In genomic region chr3:30349507-30349906, GRCh38 we compare ENCODE assay signal across 23 cellular contexts.
DNase-seq lines count a peak whose midpoint lies in the region; ATAC-seq and TF ChIP-seq lines count a peak whose summit lies in the region.
"Had no signal": no experiment of that assay in that cellular context is flagged by ENCODE, and none has a peak within 500 bp of the region (broad histone marks: within the 10 kb centered on the region; RNA-seq: fewer than 3 reads in every experiment).

No MANE protein-coding gene starts in this region.

- H3K9ac ChIP-seq in skeletal muscle tissue (ENCODE audit: low read depth in 1 of 3, low read length in 3 of 3) = no peak overlapping the region

- peak overlapping the region in 9 of 12 donors; percentile 0 to 79 (median 32) for H3K27ac ChIP-seq in heart left ventricle
- H3K27ac ChIP-seq in skeletal muscle tissue (ENCODE audit: low read depth, low read length) = peak overlapping the region; percentile 3
- H3K27ac ChIP-seq: dorsolateral prefrontal cortex, esophagus squamous epithelium, SJSA1 had no signal

- no peak for TF ChIP-seq POLR2A in heart left ventricle (IDR thresholded peaks at IDR 0.05)

- no peak for TF ChIP-seq CTCF in heart left ventricle (IDR thresholded peaks at IDR 0.05)
- no peak for TF ChIP-seq CTCF in WTC11 (IDR thresholded peaks at IDR 0.05)

- H3K27me3 Mint-ChIP-seq in WTC11 (ENCODE audit: low read depth) = no peaks in the 10 kb centered on the region

- H3K27me3 ChIP-seq in heart left ventricle (no peaks in the 10 kb centered on the region), skeletal muscle tissue (ENCODE audit: control insufficient read depth in 3 of 3, insufficient read depth in 3 of 3, low read length in 3 of 3) (no peaks in the 10 kb centered on the region)
- H3K27me3 ChIP-seq: dorsolateral prefrontal cortex, esophagus squamous epithelium, SJSA1 had no signal

- intact Hi-C loops in heart left ventricle (cut with DNase I) = loop anchor here in 3 of 10 donors (10.0 kb wide), 3 partner anchors 255 to 345 kb away; partner anchors contain the start of gene TGFBR2 (in 1 of the 3)
- intact Hi-C loops in cardiac septum (cut with DNase I) = loop anchor here (5.0 kb wide), 2 partner anchors 62 to 258 kb away; partner anchors contain the start of gene TGFBR2

- POLR2A ChIA-PET in WTC11 (lab: Charles Lee) = no interaction called here

- peak in 2 of 4 donors; percentile 35 to 53 for ATAC-seq in heart left ventricle
- peak; percentile 87 for ATAC-seq in WTC11
- ATAC-seq: activated naive CD4-positive, alpha-beta T cell treated with anti-CD3 and anti-CD28 coated beads, Interleukin-2, amount 50 U/mL, for 72 hours; HCT116 had no signal

- H3K27ac Mint-ChIP-seq in WTC11 = no peak overlapping the region
- H3K27ac Mint-ChIP-seq: activated naive CD4-positive, alpha-beta T cell treated with anti-CD3 and anti-CD28 coated beads, Interleukin-2, amount 50 U/mL, for 72 hours had no signal

- DNase-seq in heart left ventricle (peak in 1 of 5 donors; percentile 24), cardiac septum (ENCODE audit: low spot score) (no peak), WTC11 (ENCODE audit: low spot score) (no peak), iPS-NIHi11 (ENCODE audit: low spot score) (peak; percentile 34), COLO668 (lab: John Stamatoyannopoulos, UW; ENCODE audit: unreplicated experiment) (no peak), LoVo (ENCODE audit: low spot score) (no peak), hypothalamus (lab: John Stamatoyannopoulos, UW) (no peak)
- DNase-seq: activated CD4-positive, alpha-beta T cell treated with anti-CD3 and anti-CD28 coated beads for 48 hours; activated T-cell treated with anti-CD3 and anti-CD28 coated beads for 4 hours; COR-L47; dorsolateral prefrontal cortex; esophagus squamous epithelium; kidney; midbrain; NCI-H1436 treated with DMSO at 0.1 percent for 48 hours; NCI-H345; occipital lobe; T1000 had no signal

- H3K9me3 Mint-ChIP-seq in WTC11 = no peaks in the 10 kb centered on the region
- H3K9me3 Mint-ChIP-seq: activated naive CD4-positive, alpha-beta T cell treated with anti-CD3 and anti-CD28 coated beads, Interleukin-2, amount 50 U/mL, for 72 hours had no signal

- no peaks in the 10 kb centered on the region for H3K9me3 ChIP-seq in heart left ventricle
- H3K9me3 ChIP-seq in skeletal muscle tissue (ENCODE audit: control insufficient read depth in 3 of 3, low read length in 3 of 3) = no peaks in the 10 kb centered on the region
- H3K9me3 ChIP-seq: esophagus squamous epithelium, SJSA1 had no signal

- CTCF ChIA-PET in WTC11 (lab: Charles Lee) = interaction anchor here (1.1 kb wide), 1 partner anchor 344 kb away, joined by 3 read pairs; no protein-coding TSS in a partner anchor

- H3K36me3 ChIP-seq in heart left ventricle (no peaks in the 10 kb centered on the region), skeletal muscle tissue (ENCODE audit: control insufficient read depth in 3 of 3, insufficient read depth in 3 of 3, low read length in 3 of 3) (no peaks in the 10 kb centered on the region)
- H3K36me3 ChIP-seq: esophagus squamous epithelium, SJSA1 had no signal

- peaks cover 2 to 74% (median 35%) of the 10 kb centered on the region in 12 donors for H3K4me1 ChIP-seq in heart left ventricle
- peaks cover 8 to 10% (median 9%) of the 10 kb centered on the region in 3 donors for H3K4me1 ChIP-seq in skeletal muscle tissue (ENCODE audit: control insufficient read depth in 3 of 3, insufficient read depth in 3 of 3, low read length in 3 of 3)

- no peaks in the 10 kb centered on the region for H3K36me3 Mint-ChIP-seq in WTC11
- H3K36me3 Mint-ChIP-seq: activated naive CD4-positive, alpha-beta T cell treated with anti-CD3 and anti-CD28 coated beads, Interleukin-2, amount 50 U/mL, for 72 hours had no signal

- no peak overlapping the region for H3K4me3 Mint-ChIP-seq in WTC11

- 31 to 51% (median 36%) methylated on average over 3 of the region's 3 CpGs for WGBS in heart left ventricle, 4 donors

- H3K4me1 Mint-ChIP-seq in WTC11 = peaks cover 23% of the 10 kb centered on the region

- no peak overlapping the region for H3K4me3 ChIP-seq in heart left ventricle
- no peak overlapping the region for H3K4me3 ChIP-seq in skeletal muscle tissue (ENCODE audit: low read length in 3 of 3)
- H3K4me3 ChIP-seq: dorsolateral prefrontal cortex, esophagus squamous epithelium, SJSA1, smooth muscle cell had no signal

TF ChIP-seq in WTC11, 78 proteins besides CTCF, POLR2A, EP300 and RAD21:
- no peak for TF ChIP-seq ATF6 (CRISPR knock-in tag; IDR thresholded peaks at IDR 0.05)
- no peak for TF ChIP-seq ZNF317 (CRISPR knock-in tag; IDR thresholded peaks at IDR 0.05; ENCODE audit: borderline replicate concordance, low read depth)
- no peak for TF ChIP-seq ZNF396 (CRISPR knock-in tag; IDR thresholded peaks at IDR 0.05; ENCODE audit: borderline replicate concordance)
- no peak for TF ChIP-seq TCF7 (CRISPR knock-in tag; IDR thresholded peaks at IDR 0.05; ENCODE audit: low read depth)
- no peak for TF ChIP-seq HMGXB4 (CRISPR knock-in tag; IDR thresholded peaks at IDR 0.05)
- no peak for TF ChIP-seq ZNF121 (CRISPR knock-in tag; IDR thresholded peaks at IDR 0.05)
- no peak for TF ChIP-seq SP1 (CRISPR knock-in tag; conservative IDR thresholded peaks at IDR 0.05)
- TF ChIP-seq NFYB (CRISPR knock-in tag; conservative IDR thresholded peaks at IDR 0.05; ENCODE audit: low read depth) = no peak
- TF ChIP-seq ELF4 (CRISPR knock-in tag; IDR thresholded peaks at IDR 0.05; ENCODE audit: low read depth) = no peak
- no peak for TF ChIP-seq E2F1 (CRISPR knock-in tag; IDR thresholded peaks at IDR 0.05)
- TF ChIP-seq E2F5 (CRISPR knock-in tag; IDR thresholded peaks at IDR 0.05) = no peak
- no peak for TF ChIP-seq JAZF1 (CRISPR knock-in tag; IDR thresholded peaks at IDR 0.05)
- no peak for TF ChIP-seq NR2C2 (CRISPR knock-in tag; IDR thresholded peaks at IDR 0.05)
- no peak for TF ChIP-seq CDX4 (CRISPR knock-in tag; IDR thresholded peaks at IDR 0.05; ENCODE audit: borderline replicate concordance)
- TF ChIP-seq ZBTB43 (CRISPR knock-in tag; IDR thresholded peaks at IDR 0.05) = no peak
